17 cellular contexts compared by ENCODE assay signal in the genomic region with DNA sequence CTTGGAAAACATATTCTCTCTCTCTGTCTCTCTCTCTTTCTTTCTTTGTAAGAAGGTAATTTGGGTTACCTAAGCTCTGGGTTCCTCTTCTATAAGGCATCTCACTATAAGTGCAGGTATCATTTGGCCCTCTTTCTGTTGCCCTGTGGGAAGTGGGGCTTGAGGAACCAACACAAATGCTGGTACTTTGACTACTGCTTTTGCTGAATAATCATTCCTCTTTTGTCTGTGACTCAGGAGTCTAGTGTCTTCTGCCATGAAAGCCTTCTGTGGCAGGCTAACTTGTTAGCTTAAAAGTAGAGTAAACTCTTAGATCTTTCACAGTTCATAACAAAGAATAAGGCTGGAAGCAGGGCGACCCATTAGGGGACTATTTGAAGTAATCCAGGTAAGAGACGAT.
DNase-seq lines count a peak whose midpoint lies in the region; ATAC-seq, FAIRE-seq and TF ChIP-seq lines count a peak whose summit lies in the region.
"Had no signal": no experiment of that assay in that cellular context is flagged by ENCODE, and none has a peak within 500 bp of the region (broad histone marks: within the 10 kb centered on the region; RNA-seq: fewer than 3 reads in every experiment).

No MANE protein-coding gene starts in this region.

- DNase-seq in A549 (ENCODE audit: low read depth in 1 of 2, low spot score in 1 of 2) (no peak), OCI-M1 (lab: John Stamatoyannopoulos, UW) (peak; percentile 78), K562 (ENCODE audit: extremely low read depth in 1 of 4, low spot score in 3 of 4) (peak in 2 of 4 experiments; percentile 4 to 6), NCI-H524 treated with DMSO at 0.1 percent for 48 hours (lab: John Stamatoyannopoulos, UW) (no peak), sigmoid colon (no peak), ureter (ENCODE audit: low spot score) (no peak)
- DNase-seq: 8988T; C1 segment of cervical spinal cord; Caco-2; CD8-positive, alpha-beta T cell; DMS153; DND-41; GM23248; H7; HCEC 1CT had no signal

- TF ChIP-seq CTCF in A549 (IDR thresholded peaks at IDR 0.05), result no peak
- no peak for TF ChIP-seq CTCF in K562 (IDR thresholded peaks at IDR 0.05 in 2 of 3, conservative IDR thresholded peaks at IDR 0.05 in 1 of 3; ENCODE audit: insufficient read depth in 2 of 3, low read depth in 1 of 3, low read length in 3 of 3)
- no peak for TF ChIP-seq CTCF in sigmoid colon (IDR thresholded peaks at IDR 0.05)

- TF ChIP-seq POLR2A in A549 (IDR thresholded peaks at IDR 0.05; ENCODE audit: low read length) (no peak), K562 (conservative IDR thresholded peaks at IDR 0.05) (no peak), sigmoid colon (IDR thresholded peaks at IDR 0.05) (no peak)

- no peak overlapping the region for H3K9ac ChIP-seq in K562 (ENCODE audit: insufficient read depth in 1 of 2, low read depth in 2 of 2, low read length in 2 of 2)
- H3K9ac ChIP-seq: GM23248 had no signal

- intact Hi-C loops in K562 (cut with micrococcal nuclease) (no loop called here), sigmoid colon (cut with DNase I) (no loop called here)

- H3K27me3 ChIP-seq in K562 (ENCODE audit: control insufficient read depth in 2 of 2, insufficient read depth in 2 of 2, low read length in 2 of 2), result no peaks in the 10 kb centered on the region
- no peaks in the 10 kb centered on the region for H3K27me3 ChIP-seq in sigmoid colon

- POLR2A ChIA-PET in A549 (lab: Yijun Ruan, JAX), result no interaction called here
- POLR2A ChIA-PET in K562 (lab: Yijun Ruan, JAX), result no interaction called here

- H3K27ac ChIP-seq in A549, result peak overlapping the region in 1 of 2 experiments; percentile 27; a peak in 1 of 6 replicates
- peak overlapping the region; percentile 33; the same call in 2 of the 3 replicates for H3K27ac ChIP-seq in K562 (ENCODE audit: extremely low read depth, low read depth, low read length)
- no peak overlapping the region for H3K27ac ChIP-seq in sigmoid colon
- H3K27ac ChIP-seq: GM23248 had no signal

- peak overlapping the region; percentile 67; the same call in 1 of the 2 replicates for H2AFZ ChIP-seq in K562 (ENCODE audit: low read depth, low read length)
- H2AFZ ChIP-seq: GM23248 had no signal

- peaks cover 25% of the 10 kb centered on the region for H3K4me1 ChIP-seq in A549
- peaks cover 0 to 13% of the 10 kb centered on the region in 2 experiments; a peak in 3 of 5 replicates for H3K4me1 ChIP-seq in K562 (replicated peaks in 1 of 2; ENCODE audit: control insufficient read depth in 2 of 2, insufficient read depth in 2 of 2, low read length in 2 of 2)
- no peaks in the 10 kb centered on the region for H3K4me1 ChIP-seq in sigmoid colon

- H3K79me2 ChIP-seq in K562 (ENCODE audit: control insufficient read depth, insufficient read depth, low read length), result no peaks in the 10 kb centered on the region

- TF ChIP-seq RAD21 in A549 (conservative IDR thresholded peaks at IDR 0.05 in 1 of 2, IDR thresholded peaks at IDR 0.05 in 1 of 2) (no peak), K562 (CRISPR knock-in tag; conservative IDR thresholded peaks at IDR 0.05 in 1 of 2, IDR thresholded peaks at IDR 0.05 in 1 of 2) (no peak)

- ATAC-seq in A549, result no peak
- ATAC-seq in K562, result no peak
- ATAC-seq: CD8-positive, alpha-beta T cell had no signal

- H4K20me1 ChIP-seq in K562 (replicated peaks; ENCODE audit: control insufficient read depth, insufficient read depth, low read length), result no peaks in the 10 kb centered on the region

- 79% methylated on average over 2 of the region's 2 CpGs for WGBS in A549 (ENCODE audit: missing lambda C conversion rate)
- WGBS in K562 (ENCODE audit: insufficient coverage, low coverage, missing lambda C conversion rate), result 39% methylated on average over 2 of the region's 2 CpGs
- 96 to 98% methylated on average over 2 of the region's 2 CpGs for WGBS in sigmoid colon, 2 donors

- CTCF ChIA-PET in A549 (lab: Yijun Ruan, JAX) (no interaction called here), K562 (lab: Yijun Ruan, JAX; ENCODE audit: low intra/inter-chr PET ratio) (no interaction called here)

- H3K4me3 ChIP-seq in A549, result no peak overlapping the region
- no peak overlapping the region for H3K4me3 ChIP-seq in K562
- H3K4me3 ChIP-seq in sigmoid colon, result no peak overlapping the region
- H3K4me3 ChIP-seq: GM23248 had no signal

- H3K4me2 ChIP-seq in A549 (no peak overlapping the region), K562 (ENCODE audit: insufficient read depth, low read length) (peak overlapping the region; percentile 43)

- H3K36me3 ChIP-seq in K562 (ENCODE audit: control insufficient read depth, insufficient read depth, low read length) (peaks cover 32% of the 10 kb centered on the region; the same call in 1 of the 3 replicates), sigmoid colon (peaks cover 0 to 47% (median 8%) of the 10 kb centered on the region in 4 donors)

- TF ChIP-seq EP300 in A549 (IDR thresholded peaks at IDR 0.05), result no peak
- TF ChIP-seq EP300 in K562 (IDR thresholded peaks at IDR 0.05; ENCODE audit: low read length), result no peak
- no peak for TF ChIP-seq EP300 in sigmoid colon (IDR thresholded peaks at IDR 0.05)

- in situ Hi-C loops in K562 (cut with MboI), result no loop called here

- no TSS peak for BruUV-seq in K562 (replicated peaks; lab: Mats Ljungman, UMichigan)

- FAIRE-seq in A549 (lab: Jason Lieb, UNC) (no peak), K562 (lab: Jason Lieb, UNC) (no peak)
- FAIRE-seq: G401.6, H1 had no signal

- H3K9me3 ChIP-seq in A549 (no peaks in the 10 kb centered on the region), K562 (replicated peaks; ENCODE audit: control insufficient read depth, insufficient read depth, low read depth, low read length) (no peaks in the 10 kb centered on the region), sigmoid colon (no peaks in the 10 kb centered on the region)
- H3K9me3 ChIP-seq: Caco-2 had no signal

- H3K9me1 ChIP-seq in K562 (ENCODE audit: control insufficient read depth, insufficient read depth, low read length), result no peaks in the 10 kb centered on the region

TF ChIP-seq in A549, 52 proteins besides CTCF, POLR2A, EP300 and RAD21:
- TF ChIP-seq HEYL (CRISPR knock-in tag; IDR thresholded peaks at IDR 0.05), result no peak
- TF ChIP-seq SMC3 (IDR thresholded peaks at IDR 0.05), result no peak
- peak; percentile 18 for TF ChIP-seq MAFK (IDR thresholded peaks at IDR 0.05; ENCODE audit: partially characterized antibody)
- TF ChIP-seq PHF8 (IDR thresholded peaks at IDR 0.05; ENCODE audit: borderline replicate concordance, low read depth), result no peak

TF ChIP-seq in K562, 482 proteins besides CTCF, POLR2A, EP300 and RAD21 (continues in another document):
- TF ChIP-seq NFE2 (IDR thresholded peaks at IDR 0.05; ENCODE audit: low read depth), result 0 out of 2 replicates have a peak, but pooled peaks have one; percentile 8
- TF ChIP-seq, protein P1, sequence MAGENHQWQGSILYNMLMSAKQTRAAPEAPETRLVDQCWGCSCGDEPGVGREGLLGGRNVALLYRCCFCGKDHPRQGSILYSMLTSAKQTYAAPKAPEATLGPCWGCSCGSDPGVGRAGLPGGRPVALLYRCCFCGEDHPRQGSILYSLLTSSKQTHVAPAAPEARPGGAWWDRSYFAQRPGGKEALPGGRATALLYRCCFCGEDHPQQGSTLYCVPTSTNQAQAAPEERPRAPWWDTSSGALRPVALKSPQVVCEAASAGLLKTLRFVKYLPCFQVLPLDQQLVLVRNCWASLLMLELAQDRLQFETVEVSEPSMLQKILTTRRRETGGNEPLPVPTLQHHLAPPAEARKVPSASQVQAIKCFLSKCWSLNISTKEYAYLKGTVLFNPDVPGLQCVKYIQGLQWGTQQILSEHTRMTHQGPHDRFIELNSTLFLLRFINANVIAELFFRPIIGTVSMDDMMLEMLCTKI (IDR thresholded peaks at IDR 0.05; ENCODE audit: partially characterized antibody), result no peak
- TF ChIP-seq, protein P2, sequence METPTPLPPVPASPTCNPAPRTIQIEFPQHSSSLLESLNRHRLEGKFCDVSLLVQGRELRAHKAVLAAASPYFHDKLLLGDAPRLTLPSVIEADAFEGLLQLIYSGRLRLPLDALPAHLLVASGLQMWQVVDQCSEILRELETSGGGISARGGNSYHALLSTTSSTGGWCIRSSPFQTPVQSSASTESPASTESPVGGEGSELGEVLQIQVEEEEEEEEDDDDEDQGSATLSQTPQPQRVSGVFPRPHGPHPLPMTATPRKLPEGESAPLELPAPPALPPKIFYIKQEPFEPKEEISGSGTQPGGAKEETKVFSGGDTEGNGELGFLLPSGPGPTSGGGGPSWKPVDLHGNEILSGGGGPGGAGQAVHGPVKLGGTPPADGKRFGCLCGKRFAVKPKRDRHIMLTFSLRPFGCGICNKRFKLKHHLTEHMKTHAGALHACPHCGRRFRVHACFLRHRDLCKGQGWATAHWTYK (CRISPR knock-in tag; IDR thresholded peaks at IDR 0.05), result peak; percentile 89; the same call in 1 of the 2 replicates
- no peak for TF ChIP-seq PRPF4 (IDR thresholded peaks at IDR 0.05; ENCODE audit: insufficient read depth, low read depth, low read length, poor library complexity, severe bottlenecking)
- TF ChIP-seq, protein P3, sequence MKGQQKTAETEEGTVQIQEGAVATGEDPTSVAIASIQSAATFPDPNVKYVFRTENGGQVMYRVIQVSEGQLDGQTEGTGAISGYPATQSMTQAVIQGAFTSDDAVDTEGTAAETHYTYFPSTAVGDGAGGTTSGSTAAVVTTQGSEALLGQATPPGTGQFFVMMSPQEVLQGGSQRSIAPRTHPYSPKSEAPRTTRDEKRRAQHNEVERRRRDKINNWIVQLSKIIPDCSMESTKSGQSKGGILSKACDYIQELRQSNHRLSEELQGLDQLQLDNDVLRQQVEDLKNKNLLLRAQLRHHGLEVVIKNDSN (CRISPR knock-in tag; IDR thresholded peaks at IDR 0.05), result no peak
- TF ChIP-seq TOE1 (IDR thresholded peaks at IDR 0.05; ENCODE audit: borderline replicate concordance), result no peak
- TF ChIP-seq TOE1 (CRISPR knock-in tag; IDR thresholded peaks at IDR 0.05; ENCODE audit: borderline replicate concordance, low read depth), result no peak
- no peak for TF ChIP-seq NRF1 (conservative IDR thresholded peaks at IDR 0.05 in 1 of 2, IDR thresholded peaks at IDR 0.05 in 1 of 2)
- TF ChIP-seq, protein P4, sequence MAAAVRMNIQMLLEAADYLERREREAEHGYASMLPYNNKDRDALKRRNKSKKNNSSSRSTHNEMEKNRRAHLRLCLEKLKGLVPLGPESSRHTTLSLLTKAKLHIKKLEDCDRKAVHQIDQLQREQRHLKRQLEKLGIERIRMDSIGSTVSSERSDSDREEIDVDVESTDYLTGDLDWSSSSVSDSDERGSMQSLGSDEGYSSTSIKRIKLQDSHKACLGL (CRISPR knock-in tag; IDR thresholded peaks at IDR 0.05; ENCODE audit: borderline replicate concordance, poor library complexity, severe bottlenecking), result no peak
- TF ChIP-seq SMARCA4 (IDR thresholded peaks at IDR 0.05), result 0 out of 2 replicates have a peak, but pooled peaks have one; percentile 21
- TF ChIP-seq MAFF (IDR thresholded peaks at IDR 0.05; ENCODE audit: low read length), result peak; percentile 21; the same call in 1 of the 2 replicates
